ENCODE assay signal across 24 cellular contexts in the genomic region with DNA sequence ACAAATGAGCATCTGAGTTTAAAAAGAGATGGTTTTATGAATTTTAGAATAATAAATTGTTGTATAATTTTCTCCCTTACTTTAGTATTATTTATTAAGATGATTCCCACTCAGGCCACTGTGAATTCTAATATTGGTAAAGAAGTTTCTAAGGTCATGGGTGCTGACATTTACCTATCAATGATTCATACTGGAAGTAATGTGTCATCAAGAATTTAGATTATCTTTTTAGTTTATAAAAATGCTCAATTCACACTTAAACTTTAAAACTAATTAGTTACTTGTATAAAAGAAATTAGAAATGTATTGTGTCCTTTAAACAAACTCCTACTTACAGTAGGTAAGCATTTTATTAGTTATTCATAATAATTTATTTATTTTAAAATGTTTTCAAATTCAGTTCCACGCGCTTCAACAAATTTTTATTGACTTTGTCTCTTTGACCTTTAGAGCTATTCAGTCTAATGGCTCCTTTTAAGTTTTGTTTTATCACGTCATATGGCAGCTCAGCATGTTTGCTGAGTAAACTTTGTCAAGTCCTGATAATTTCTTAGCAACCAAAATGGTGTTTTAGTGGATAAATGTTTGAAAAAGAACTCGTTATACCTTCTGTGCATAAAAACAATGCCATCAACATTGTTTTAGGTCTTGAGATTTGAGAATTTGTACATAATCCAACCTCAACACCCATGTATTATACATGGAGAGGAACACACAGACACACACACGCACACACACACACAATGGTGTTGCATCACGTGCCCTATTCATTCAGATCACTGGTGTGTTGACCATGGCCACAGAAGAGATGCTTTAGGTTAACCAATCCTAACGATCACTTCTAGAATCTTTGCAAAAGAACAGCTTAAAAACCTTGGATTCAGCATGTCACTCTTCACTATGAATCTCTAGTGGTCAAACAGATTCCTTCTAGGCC. TPM values are rescaled to one million over a fixed set of nuclear protein-coding genes. Genes with fewer than 3 reads are reported as not detected.
DNase-seq lines count a peak whose midpoint lies in the region; FAIRE-seq and TF ChIP-seq lines count a peak whose summit lies in the region.
"Had no signal": no experiment of that assay in that cellular context is flagged by ENCODE, and none has a peak within 500 bp of the region (broad histone marks: within the 10 kb centered on the region; RNA-seq: fewer than 3 reads in every experiment).

No MANE protein-coding gene starts in this region.

- CTCF ChIA-PET in HEK293 (lab: Yijun Ruan, JAX) = interaction anchor here (0.7 kb wide), 1 partner anchor 465 kb away, joined by 3 read pairs; no protein-coding TSS in a partner anchor
- CTCF ChIA-PET in activated naive CD4-positive, alpha-beta T cell treated with anti-CD3 and anti-CD28 coated beads, Interleukin-2, amount 10 ng/mL, durations not matched to agents 7 days and 5 days (lab: Charles Lee) = no interaction called here

- no peaks in the 10 kb centered on the region for H3K36me3 Mint-ChIP-seq in activated naive CD4-positive, alpha-beta T cell treated with anti-CD3 and anti-CD28 coated beads, Interleukin-2, amount 10 ng/mL, durations not matched to agents 7 days and 5 days
- H3K36me3 Mint-ChIP-seq: IgD-negative memory B cell; mesothelial cell of epicardium; stimulated activated naive B cell treated with anti-CD40 and anti-IgM and Interleukin-4, amounts not matched to agents 10 μg/mL and 1 μg/mL and 100 μg/mL, for 72 hours had no signal

- H3K27me3 ChIP-seq in small intestine (ENCODE audit: control insufficient read depth in 2 of 2, insufficient read depth in 2 of 2, low read length in 2 of 2) = no peaks in the 10 kb centered on the region

- POLR2A ChIA-PET in HEK293 (lab: Yijun Ruan, JAX) = no interaction called here

- H3K27me3 Mint-ChIP-seq in activated naive CD4-positive, alpha-beta T cell treated with anti-CD3 and anti-CD28 coated beads, Interleukin-2, amount 10 ng/mL, durations not matched to agents 7 days and 5 days = no peaks in the 10 kb centered on the region
- H3K27me3 Mint-ChIP-seq: stimulated activated naive B cell treated with anti-CD40 and anti-IgM and Interleukin-4, amounts not matched to agents 10 μg/mL and 1 μg/mL and 100 μg/mL, for 72 hours had no signal

- H3K27ac ChIP-seq in HEK293 (ENCODE audit: extremely low read depth, low read depth, low read length) (no peak overlapping the region), small intestine (ENCODE audit: low read depth in 1 of 2, low read length in 1 of 2) (peak overlapping the region in 1 of 2 donors; percentile 3)
- H3K27ac ChIP-seq: prostate gland had no signal

- no peak overlapping the region for H3K27ac Mint-ChIP-seq in activated naive CD4-positive, alpha-beta T cell treated with anti-CD3 and anti-CD28 coated beads, Interleukin-2, amount 10 ng/mL, durations not matched to agents 7 days and 5 days
- H3K27ac Mint-ChIP-seq: activated CD8-positive, alpha-beta T cell treated with anti-CD3 and anti-CD28 coated beads, Interleukin-2, amount 10 ng/mL, durations not matched to agents 7 days and 5 days; H9; IgD-negative memory B cell; mesothelial cell of epicardium; nephron; stimulated activated naive B cell treated with anti-CD40 and anti-IgM and Interleukin-4, amounts not matched to agents 10 μg/mL and 1 μg/mL and 100 μg/mL, for 72 hours had no signal

- no peaks in the 10 kb centered on the region for H3K9me3 ChIP-seq in HEK293 (ENCODE audit: control insufficient read depth, insufficient read depth, low read depth, low read length)
- no peaks in the 10 kb centered on the region for H3K9me3 ChIP-seq in small intestine (ENCODE audit: control insufficient read depth, low read depth)
- H3K9me3 ChIP-seq: prostate gland had no signal

- WGBS in small intestine, 3 donors = 17 to 61% (median 23%) methylated on average over 7 of the region's 7 CpGs

- H3K4me1 ChIP-seq in HEK293 (ENCODE audit: control insufficient read depth, insufficient read depth, low read length) = no peaks in the 10 kb centered on the region
- peaks cover 2 to 3% of the 10 kb centered on the region in 2 donors for H3K4me1 ChIP-seq in small intestine (ENCODE audit: control insufficient read depth in 2 of 2, insufficient read depth in 1 of 2, low read depth in 1 of 2, low read length in 1 of 2)
- H3K4me1 ChIP-seq: prostate gland had no signal

- FAIRE-seq in islet of Langerhans (lab: Jason Lieb, UNC) (peak; percentile 100), small intestine (lab: Jason Lieb, UNC) (peak; percentile 95)
- FAIRE-seq: frontal cortex had no signal

- no peaks in the 10 kb centered on the region for H3K36me3 ChIP-seq in HEK293 (ENCODE audit: control insufficient read depth in 2 of 2, insufficient read depth in 1 of 2, low read length in 2 of 2)
- peaks cover 0 to 2% of the 10 kb centered on the region in 2 donors for H3K36me3 ChIP-seq in small intestine (ENCODE audit: control insufficient read depth in 2 of 2, insufficient read depth in 2 of 2, low read length in 2 of 2)
- H3K36me3 ChIP-seq: prostate gland had no signal

- H3K4me3 ChIP-seq in HEK293 (ENCODE audit: low read depth, low read length) (no peak overlapping the region), small intestine (ENCODE audit: low read depth in 1 of 2, low read length in 2 of 2) (no peak overlapping the region)
- H3K4me3 ChIP-seq: prostate gland had no signal

- H3K4me1 Mint-ChIP-seq in activated naive CD4-positive, alpha-beta T cell treated with anti-CD3 and anti-CD28 coated beads, Interleukin-2, amount 10 ng/mL, durations not matched to agents 7 days and 5 days = no peaks in the 10 kb centered on the region
- H3K4me1 Mint-ChIP-seq: H9, IgD-negative memory B cell, mesothelial cell of epicardium, nephron had no signal

- peak; percentile 28 for DNase-seq in NCI-H774 (lab: John Stamatoyannopoulos, UW)
- DNase-seq in small intestine = peak; percentile 91
- DNase-seq in islet precursor cell = no peak
- no peak for DNase-seq in A172 (ENCODE audit: low spot score)
- DNase-seq in activated naive CD4-positive, alpha-beta T cell treated with anti-CD3 and anti-CD28 coated beads, Interleukin-2, amount 10 ng/mL, durations not matched to agents 7 days and 5 days = no peak
- DNase-seq: activated CD8-positive, alpha-beta T cell treated with anti-CD3 and anti-CD28 coated beads, Interleukin-2, amount 10 ng/mL, durations not matched to agents 7 days and 5 days; activated naive CD4-positive, alpha-beta T cell; activated T-cell treated with anti-CD3 and anti-CD28 coated beads, Interleukin-2, amount 50 U/mL, for 1 hour; amygdala; H9; kidney glomerular epithelial cell; NCI-H1436 treated with DMSO at 0.1 percent for 48 hours; NCI-H226; NK-92 treated with Interleukin-12 subunit alpha and Interleukin-12 subunit beta, amount 100 ng/mL, for 24 hours; stimulated activated CD4-positive, alpha-beta T cell treated with anti-CD3 and anti-CD28 coated beads, Interleukin-2, amount 100 ng/mL, for 24 hours; stimulated activated naive B cell treated with anti-CD40 and anti-IgM and Interleukin-4, amounts not matched to agents 10 μg/mL and 1 μg/mL and 100 μg/mL, for 72 hours; T1000 had no signal

- H3K4me3 Mint-ChIP-seq in activated naive CD4-positive, alpha-beta T cell treated with anti-CD3 and anti-CD28 coated beads, Interleukin-2, amount 10 ng/mL, durations not matched to agents 7 days and 5 days = no peak overlapping the region
- H3K4me3 Mint-ChIP-seq: activated CD8-positive, alpha-beta T cell treated with anti-CD3 and anti-CD28 coated beads, Interleukin-2, amount 10 ng/mL, durations not matched to agents 7 days and 5 days; H9; IgD-negative memory B cell; mesothelial cell of epicardium; nephron; stimulated activated naive B cell treated with anti-CD40 and anti-IgM and Interleukin-4, amounts not matched to agents 10 μg/mL and 1 μg/mL and 100 μg/mL, for 72 hours had no signal

- no peak for TF ChIP-seq CTCF in HEK293 (tag by site-specific recombination; IDR thresholded peaks at IDR 0.05)

- H3K9me3 Mint-ChIP-seq in activated naive CD4-positive, alpha-beta T cell treated with anti-CD3 and anti-CD28 coated beads, Interleukin-2, amount 10 ng/mL, durations not matched to agents 7 days and 5 days = no peaks in the 10 kb centered on the region
- H3K9me3 Mint-ChIP-seq: IgD-negative memory B cell; stimulated activated naive B cell treated with anti-CD40 and anti-IgM and Interleukin-4, amounts not matched to agents 10 μg/mL and 1 μg/mL and 100 μg/mL, for 72 hours had no signal

TF ChIP-seq in HEK293, 187 proteins besides CTCF, POLR2A, EP300 and RAD21:
- TF ChIP-seq TCF7L2 (IDR thresholded peaks at IDR 0.05; ENCODE audit: borderline replicate concordance, low read depth, low read length) (peak; percentile 39; the same call in 1 of the 2 replicates), ZEB2 (tag by site-specific recombination; IDR thresholded peaks at IDR 0.05) (no peak)
- TF ChIP-seq, protein P1, sequence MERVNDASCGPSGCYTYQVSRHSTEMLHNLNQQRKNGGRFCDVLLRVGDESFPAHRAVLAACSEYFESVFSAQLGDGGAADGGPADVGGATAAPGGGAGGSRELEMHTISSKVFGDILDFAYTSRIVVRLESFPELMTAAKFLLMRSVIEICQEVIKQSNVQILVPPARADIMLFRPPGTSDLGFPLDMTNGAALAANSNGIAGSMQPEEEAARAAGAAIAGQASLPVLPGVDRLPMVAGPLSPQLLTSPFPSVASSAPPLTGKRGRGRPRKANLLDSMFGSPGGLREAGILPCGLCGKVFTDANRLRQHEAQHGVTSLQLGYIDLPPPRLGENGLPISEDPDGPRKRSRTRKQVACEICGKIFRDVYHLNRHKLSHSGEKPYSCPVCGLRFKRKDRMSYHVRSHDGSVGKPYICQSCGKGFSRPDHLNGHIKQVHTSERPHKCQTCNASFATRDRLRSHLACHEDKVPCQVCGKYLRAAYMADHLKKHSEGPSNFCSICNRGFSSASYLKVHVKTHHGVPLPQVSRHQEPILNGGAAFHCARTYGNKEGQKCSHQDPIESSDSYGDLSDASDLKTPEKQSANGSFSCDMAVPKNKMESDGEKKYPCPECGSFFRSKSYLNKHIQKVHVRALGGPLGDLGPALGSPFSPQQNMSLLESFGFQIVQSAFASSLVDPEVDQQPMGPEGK (tag by site-specific recombination; IDR thresholded peaks at IDR 0.05) = no peak
TF ChIP-seq in HEK293: peak in this region for 1.

RNA-seq across cellular contexts. Expression of gene MRC1, which starts 15.1 kb away (rescaled TPM):
- 10 to 100 TPM in 1 of 3 donors, 1 to 10 TPM in 2; 1.8 to 23.3 (median 4.1) TPM for polyA plus RNA-seq in small intestine
- total RNA-seq in A172 (2014; rRNA removed; shearing (Covaris generic)) = not detected in 2 replicates
- total RNA-seq: activated CD8-positive, alpha-beta T cell treated with anti-CD3 and anti-CD28 coated beads, Interleukin-2, amount 10 ng/mL, durations not matched to agents 7 days and 5 days; H9; mesothelial cell of epicardium had no signal
- polyA plus RNA-seq: IgD-negative memory B cell had no signal

RNA-seq across cellular contexts. Expression of gene TMEM236, which starts 42.1 kb away (rescaled TPM):
- 10 to 100 TPM in 1 of 3 donors, 1 to 10 TPM in 2; 5.9 to 16.8 (median 8.1) TPM for polyA plus RNA-seq in small intestine
- total RNA-seq in A172 (2014; rRNA removed; shearing (Covaris generic)) = 0.05 and 0.12 TPM in 2 replicates
- total RNA-seq: H9 had no signal
- polyA plus RNA-seq: IgD-negative memory B cell had no signal

Comparison
In these comparisons a context has a peak if more than half of its experiments do, and no peak if none do; other contexts are left out.
1. DNase-seq: peak in NCI-H774 (single experiment) and small intestine (single experiment); none in islet precursor cell (single experiment), A172 (single experiment) and activated naive CD4-positive, alpha-beta T cell treated with anti-CD3 and anti-CD28 coated beads, Interleukin-2, amount 10 ng/mL, durations not matched to agents 7 days and 5 days (single experiment).